Comparison of ENCODE assay signal across 8 cellular contexts in genomic region chr2:121356058-121356640, GRCh38.
A peak's percentile ranks its signal among the peaks of the same experiment; 100 is the strongest.
DNase-seq lines count a peak whose midpoint lies in the region; ATAC-seq and TF ChIP-seq lines count a peak whose summit lies in the region.

No MANE protein-coding gene starts in this region.

- H3K36me3 Mint-ChIP-seq in activated CD4-positive, alpha-beta T cell treated with anti-CD3 and anti-CD28 coated beads, Interleukin-2, amount 10 ng/mL, durations not matched to agents 7 days and 5 days (ENCODE audit: low read depth): peaks cover 25% of the 10 kb centered on the region

- no peak for TF ChIP-seq POLR2A in breast epithelium (IDR thresholded peaks at IDR 0.05)

- intact Hi-C loops in breast epithelium (cut with DNase I; ENCODE audit: low total_unique reads): no loop called here
- intact Hi-C loops in tibial artery (cut with DNase I; ENCODE audit: low total_unique reads): no loop called here

- no peak overlapping the region for H3K4me3 Mint-ChIP-seq in activated CD4-positive, alpha-beta T cell treated with anti-CD3 and anti-CD28 coated beads, Interleukin-2, amount 10 ng/mL, durations not matched to agents 7 days and 5 days

- CTCF ChIA-PET in activated CD4-positive, alpha-beta T cell treated with anti-CD3 and anti-CD28 coated beads, Interleukin-2, amount 10 ng/mL, durations not matched to agents 7 days and 5 days (lab: Charles Lee): interaction anchor here (0.5 to 1.9 kb wide), 9 partner anchors 8 to 416 kb away, joined by 3 to 8 read pairs (median 3); partner anchors contain the start of gene CLASP1

- H3K27ac ChIP-seq in breast epithelium (peak overlapping the region in 1 of 2 donors; percentile 65), tibial artery (no peak overlapping the region)

- TF ChIP-seq CTCF in breast epithelium (IDR thresholded peaks at IDR 0.05) (peak in 2 of 3 donors; percentile 44 to 76), tibial artery (IDR thresholded peaks at IDR 0.05) (peak; percentile 51 to 52)

- H3K36me3 ChIP-seq in breast epithelium (no peaks in the 10 kb centered on the region), tibial artery (peaks cover 43 to 62% (median 62%) of the 10 kb centered on the region in 3 donors)

- H3K4me1 ChIP-seq in breast epithelium (no peaks in the 10 kb centered on the region), tibial artery (peaks cover 0 to 23% (median 6%) of the 10 kb centered on the region in 4 donors)

- POLR2A ChIA-PET in activated CD4-positive, alpha-beta T cell treated with anti-CD3 and anti-CD28 coated beads, Interleukin-2, amount 10 ng/mL, durations not matched to agents 7 days and 5 days (lab: Charles Lee): no interaction called here

- H3K9me3 ChIP-seq in breast epithelium (no peaks in the 10 kb centered on the region), tibial artery (no peaks in the 10 kb centered on the region)

- H3K4me1 Mint-ChIP-seq in activated CD4-positive, alpha-beta T cell treated with anti-CD3 and anti-CD28 coated beads, Interleukin-2, amount 10 ng/mL, durations not matched to agents 7 days and 5 days: peaks cover 4% of the 10 kb centered on the region

- H3K4me3 ChIP-seq in breast epithelium (no peak overlapping the region), tibial artery (no peak overlapping the region)

- no peak overlapping the region for H3K27ac Mint-ChIP-seq in activated CD4-positive, alpha-beta T cell treated with anti-CD3 and anti-CD28 coated beads, Interleukin-2, amount 10 ng/mL, durations not matched to agents 7 days and 5 days

- peak; percentile 40 for DNase-seq in activated CD4-positive, alpha-beta T cell treated with anti-CD3 and anti-CD28 coated beads, Interleukin-2, amount 10 ng/mL, durations not matched to agents 7 days and 5 days
- no peak for DNase-seq in activated CD4-positive, alpha-beta T cell treated with anti-CD3 and anti-CD28 coated beads, Interleukin-2, amount 50 U/mL, for 4 hours
- DNase-seq in HT-29 (ENCODE audit: low spot score) (peak; percentile 83), NCI-H748 (lab: John Stamatoyannopoulos, UW; ENCODE audit: unreplicated experiment) (peak; percentile 62), breast epithelium (ENCODE audit: low spot score in 2 of 2) (peak in 1 of 2 donors; percentile 53), kidney glomerular epithelial cell (lab: John Stamatoyannopoulos, UW) (peak; percentile 56), tibial artery (no peak)

- ATAC-seq in GM18873 (IDR thresholded peaks at IDR 0.05; ENCODE audit: low FRiP score, unreplicated experiment): no peak

- H3K27me3 Mint-ChIP-seq in activated CD4-positive, alpha-beta T cell treated with anti-CD3 and anti-CD28 coated beads, Interleukin-2, amount 10 ng/mL, durations not matched to agents 7 days and 5 days: no peaks in the 10 kb centered on the region

- H3K27me3 ChIP-seq in breast epithelium (no peaks in the 10 kb centered on the region), tibial artery (no peaks in the 10 kb centered on the region)

- H3K9me3 Mint-ChIP-seq in activated CD4-positive, alpha-beta T cell treated with anti-CD3 and anti-CD28 coated beads, Interleukin-2, amount 10 ng/mL, durations not matched to agents 7 days and 5 days: no peaks in the 10 kb centered on the region

Comparison
In these comparisons a context has a peak if more than half of its experiments do, and no peak if none do; other contexts are left out.
1. DNase-seq: peak in activated CD4-positive, alpha-beta T cell treated with anti-CD3 and anti-CD28 coated beads, Interleukin-2, amount 10 ng/mL, durations not matched to agents 7 days and 5 days (single experiment), HT-29 (single experiment), NCI-H748 (single experiment) and kidney glomerular epithelial cell (single experiment); none in activated CD4-positive, alpha-beta T cell treated with anti-CD3 and anti-CD28 coated beads, Interleukin-2, amount 50 U/mL, for 4 hours (0 of 2) and tibial artery (0 of 2).